8 cellular contexts compared by ENCODE assay signal in the genomic region with DNA sequence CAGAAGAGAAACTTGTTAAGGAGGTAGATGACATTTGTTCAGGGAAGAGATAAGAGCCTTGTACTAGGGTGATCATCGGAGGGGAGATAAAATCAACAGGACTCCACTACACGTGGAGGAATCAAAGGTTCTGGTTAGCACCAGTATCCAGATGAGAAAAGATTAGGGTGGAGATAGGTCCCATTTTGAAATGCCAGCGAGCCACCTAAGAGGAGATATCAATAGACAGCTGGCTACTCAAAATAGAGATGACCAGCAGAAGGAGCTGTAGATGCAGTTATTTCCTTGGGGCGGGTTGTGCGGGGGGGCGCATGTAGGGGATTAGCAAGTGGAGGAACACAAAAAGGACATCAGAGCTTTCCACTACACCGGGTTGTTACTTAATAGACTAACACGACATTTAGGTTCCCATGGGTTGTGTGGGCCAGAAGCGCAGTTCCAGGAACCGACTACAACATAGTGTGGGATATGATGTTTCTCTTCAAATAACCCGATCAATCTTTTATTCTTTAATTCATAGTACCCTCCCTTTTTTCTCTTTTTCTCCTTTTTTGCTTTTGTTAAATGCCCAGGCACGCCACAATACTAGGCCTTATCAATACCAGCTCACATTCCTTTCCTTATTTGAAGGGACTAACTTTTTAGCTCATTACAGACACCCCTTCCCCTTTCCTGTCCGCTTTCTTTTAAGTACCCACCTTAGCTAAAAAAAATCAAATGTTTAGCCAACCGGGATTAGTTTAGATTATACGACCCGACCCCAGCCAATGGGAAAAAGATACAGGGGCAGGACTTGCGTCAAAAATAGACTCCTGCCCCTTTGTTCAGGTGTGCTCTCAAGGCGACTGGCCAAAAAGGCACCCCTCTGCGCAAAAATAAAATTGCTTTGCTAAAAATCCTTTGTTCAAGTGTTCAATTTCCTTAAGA. TPM values are rescaled to one million over a fixed set of nuclear protein-coding genes. Genes with fewer than 3 reads are reported as not detected.
DNase-seq lines count a peak whose midpoint lies in the region; ATAC-seq and TF ChIP-seq lines count a peak whose summit lies in the region.

No MANE protein-coding gene starts in this region.

- H3K27ac Mint-ChIP-seq in IgD-negative memory B cell (peak overlapping the region; percentile 96 to 99 (median 98)), T-helper 17 cell (peak overlapping the region; percentile 100), endothelial cell (ENCODE audit: unreplicated experiment) (peak overlapping the region; percentile 95)

- H3K36me3 Mint-ChIP-seq in IgD-negative memory B cell (peaks cover 4% of the 10 kb centered on the region), T-helper 17 cell (ENCODE audit: low read depth) (peaks cover 2% of the 10 kb centered on the region), endothelial cell (ENCODE audit: low read depth, unreplicated experiment) (peaks cover 4% of the 10 kb centered on the region)

- H3K27ac ChIP-seq in aorta (ENCODE audit: low read depth in 1 of 2, low read length in 2 of 2): peak overlapping the region; percentile 30 to 83

- no peaks in the 10 kb centered on the region for H3K27me3 ChIP-seq in aorta (ENCODE audit: control insufficient read depth in 1 of 2, insufficient read depth in 2 of 2, low read length in 1 of 2)

- WGBS in aorta, 2 donors: 52 to 54% methylated on average over 19 of the region's 19 CpGs

- H3K4me1 ChIP-seq in mucosa of descending colon (ENCODE audit: low read depth): peaks cover 17% of the 10 kb centered on the region
- H3K4me1 ChIP-seq in aorta (ENCODE audit: control insufficient read depth in 1 of 2, insufficient read depth in 2 of 2, low read length in 2 of 2): no peaks in the 10 kb centered on the region

- DNase-seq in G401 (ENCODE audit: low spot score): peak; percentile 36
- DNase-seq in T-helper 17 cell: peak in 1 of 3 donors; percentile 7
- DNase-seq in endothelial cell (ENCODE audit: low spot score): peak; percentile 49
- DNase-seq in mucosa of descending colon: peak; percentile 50 to 76 (median 67)
- DNase-seq in aorta: peak in 1 of 2 donors; percentile 70
- no peak for DNase-seq in activated CD4-positive, CD25-positive, alpha-beta regulatory T cell (lab: John Stamatoyannopoulos, UW)

- in situ Hi-C loops in G401 (cut with HindIII; ENCODE audit: low sequenced_read_pairs): loop anchor here (10.0 kb wide), 1 partner anchor 54 kb away; no protein-coding TSS in a partner anchor

- no peaks in the 10 kb centered on the region for H3K9me3 ChIP-seq in T-helper 17 cell (ENCODE audit: control insufficient read depth, low read length, poor library complexity, severe bottlenecking)
- no peaks in the 10 kb centered on the region for H3K9me3 ChIP-seq in mucosa of descending colon
- no peaks in the 10 kb centered on the region for H3K9me3 ChIP-seq in aorta (ENCODE audit: control insufficient read depth, low read length)

- intact Hi-C loops in mucosa of descending colon (cut with DNase I, micrococcal nuclease) (no loop called here), aorta (cut with DNase I) (loop anchor here in 1 of 2 donors (5.0 kb wide), 1 partner anchor 106 kb away; no protein-coding TSS in a partner anchor)

- H3K4me3 ChIP-seq in mucosa of descending colon: peak overlapping the region; percentile 4
- H3K4me3 ChIP-seq in aorta (ENCODE audit: low read length in 2 of 2): no peak overlapping the region

- H3K27me3 Mint-ChIP-seq in IgD-negative memory B cell (no peaks in the 10 kb centered on the region), T-helper 17 cell (no peaks in the 10 kb centered on the region), endothelial cell (ENCODE audit: unreplicated experiment) (peaks cover 7% of the 10 kb centered on the region)

- peaks cover 18 to 25% (median 23%) of the 10 kb centered on the region in 3 donors for H3K4me1 Mint-ChIP-seq in IgD-negative memory B cell
- H3K4me1 Mint-ChIP-seq in T-helper 17 cell: peaks cover 24% of the 10 kb centered on the region
- H3K4me1 Mint-ChIP-seq in endothelial cell (ENCODE audit: unreplicated experiment): peaks cover 30% of the 10 kb centered on the region

- H3K36me3 ChIP-seq in mucosa of descending colon (ENCODE audit: low read depth) (no peaks in the 10 kb centered on the region), aorta (ENCODE audit: control insufficient read depth in 1 of 2, insufficient read depth in 2 of 2, low read length in 1 of 2) (no peaks in the 10 kb centered on the region)

- TF ChIP-seq CTCF in endothelial cell (IDR thresholded peaks at IDR 0.05; ENCODE audit: unreplicated experiment): no peak
- no peak for TF ChIP-seq CTCF in mucosa of descending colon (IDR thresholded peaks at IDR 0.05)

- H3K9me3 Mint-ChIP-seq in IgD-negative memory B cell (no peaks in the 10 kb centered on the region), endothelial cell (ENCODE audit: unreplicated experiment) (no peaks in the 10 kb centered on the region)

- H3K4me3 Mint-ChIP-seq in IgD-negative memory B cell (peak overlapping the region; percentile 93 to 100 (median 96)), T-helper 17 cell (peak overlapping the region; percentile 99), endothelial cell (ENCODE audit: unreplicated experiment) (peak overlapping the region; percentile 89)

- ATAC-seq in GM21381 (IDR thresholded peaks at IDR 0.05; ENCODE audit: unreplicated experiment) (peak; percentile 4), T-helper 17 cell (peak; percentile 2), mucosa of descending colon (peak; percentile 17), aorta (ENCODE audit: low FRiP score) (no peak)

RNA-seq across cellular contexts. Expression of a gene that starts 2.0 kb away (rescaled TPM):
- 18.6 and 39.8 TPM in 2 replicates for total RNA-seq in G401 (2014; rRNA removed; shearing (Covaris generic))
- 0.68 TPM for polyA plus RNA-seq in IgD-negative memory B cell
- 1 to 10 TPM; 1.0 to 1.3 TPM for total RNA-seq in T-helper 17 cell
- 9.4 TPM for total RNA-seq in endothelial cell (ENCODE audit: unreplicated experiment)
- total RNA-seq in mucosa of descending colon: 10 to 100 TPM in 1 of 3 donors, 1 to 10 TPM in 2; 1.7 to 14.6 (median 3.2) TPM
- 1 to 10 TPM in 1 of 2 donors, under 1 TPM in 1; 0.65 to 1.7 TPM for total RNA-seq in aorta
- polyA plus RNA-seq in aorta: under 1 TPM; 0.23 to 0.88 TPM

RNA-seq across cellular contexts. Expression of a gene that starts 17.0 kb away (rescaled TPM):
- total RNA-seq in G401 (2014; rRNA removed; shearing (Covaris generic)): 30.3 and 45.0 TPM in 2 replicates
- polyA plus RNA-seq in IgD-negative memory B cell (11.7 TPM), aorta (1 to 10 TPM; 8.8 to 8.9 TPM)
- total RNA-seq in T-helper 17 cell (10 to 100 TPM; 28.0 to 32.4 TPM), endothelial cell (ENCODE audit: unreplicated experiment) (41.6 TPM), mucosa of descending colon (10 to 100 TPM; 36.6 to 48.7 (median 41.6) TPM), aorta (10 to 100 TPM; 33.1 to 42.3 TPM)

Comparison
In these comparisons a context has a peak if more than half of its experiments do, and no peak if none do; other contexts are left out.
1. DNase-seq: peak in G401 (single experiment), endothelial cell (single experiment) and mucosa of descending colon (3 of 3); none in activated CD4-positive, CD25-positive, alpha-beta regulatory T cell (0 of 4).
2. Peak in every context shown above with its lines, with median percentiles within 50 percentile points of each other: H3K27ac Mint-ChIP-seq and H3K4me3 Mint-ChIP-seq.